8 cellular contexts compared by ENCODE assay signal in the genomic region with DNA sequence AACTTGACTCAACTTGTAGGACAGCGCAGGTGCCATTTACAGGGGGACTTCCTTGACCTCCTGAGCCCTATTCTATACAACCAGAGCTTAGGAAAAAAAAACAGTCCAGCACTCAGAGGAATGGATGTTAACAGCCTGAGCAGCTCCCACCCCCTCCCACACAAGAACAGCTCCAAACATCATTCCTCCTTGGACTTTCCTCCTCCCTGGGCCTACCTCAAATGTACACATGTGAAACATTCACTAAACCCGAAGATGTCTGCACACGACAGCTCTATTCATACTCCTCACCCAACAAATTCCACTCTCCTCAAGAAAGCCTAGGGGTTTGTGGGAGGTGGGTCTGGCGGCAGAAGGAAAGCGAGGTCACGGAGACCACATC. TPM values are rescaled to one million over a fixed set of nuclear protein-coding genes. Genes with fewer than 3 reads are reported as not detected.
DNase-seq lines count a peak whose midpoint lies in the region; ATAC-seq, FAIRE-seq and TF ChIP-seq lines count a peak whose summit lies in the region.

No MANE protein-coding gene starts in this region.

- intact Hi-C loops in tibial artery (cut with DNase I; ENCODE audit: low total_unique reads), result no loop called here

- no peak for ATAC-seq in activated CD8-positive, alpha-beta memory T cell treated with anti-CD3 and anti-CD28 coated beads, Interleukin-2, amount 10 ng/mL, durations not matched to agents 7 days and 5 days
- ATAC-seq in HG03342 (IDR thresholded peaks at IDR 0.05; ENCODE audit: unreplicated experiment) (no peak), HG03442 (IDR thresholded peaks at IDR 0.05; ENCODE audit: unreplicated experiment) (no peak)

- H3K36me3 ChIP-seq in astrocyte (ENCODE audit: insufficient read depth, low read length), result peaks cover 22% of the 10 kb centered on the region
- H3K36me3 ChIP-seq in liver (ENCODE audit: control insufficient read depth in 4 of 4, insufficient read depth in 3 of 4, low read depth in 1 of 4, low read length in 3 of 4), result peaks cover 0 to 12% (median 5%) of the 10 kb centered on the region in 4 donors
- peaks cover 7 to 48% (median 29%) of the 10 kb centered on the region in 3 donors for H3K36me3 ChIP-seq in tibial artery

- H3K9ac ChIP-seq in astrocyte (ENCODE audit: low read length), result peak overlapping the region; percentile 90
- H3K9ac ChIP-seq in liver (ENCODE audit: low read depth in 1 of 2, low read length in 2 of 2), result peak overlapping the region; percentile 3 to 57

- peak overlapping the region; percentile 84 for H3K4me3 ChIP-seq in astrocyte (ENCODE audit: insufficient read depth, low read depth, low read length)
- H3K4me3 ChIP-seq in liver (ENCODE audit: low read depth in 1 of 3, low read length in 3 of 3), result peak overlapping the region; percentile 43 to 77 (median 76)
- peak overlapping the region; percentile 71 to 79 for H3K4me3 ChIP-seq in tibial artery

- H3K27ac ChIP-seq in astrocyte (ENCODE audit: low read depth, low read length), result peak overlapping the region; percentile 80
- H3K27ac ChIP-seq in liver (ENCODE audit: low read depth in 1 of 2, low read length in 2 of 2), result peak overlapping the region; percentile 82 to 84
- peak overlapping the region; percentile 88 to 89 for H3K27ac ChIP-seq in tibial artery

- H2AFZ ChIP-seq in astrocyte (ENCODE audit: low read depth, low read length), result peak overlapping the region; percentile 100

- peaks cover 31% of the 10 kb centered on the region for H3K36me3 Mint-ChIP-seq in activated CD8-positive, alpha-beta memory T cell treated with anti-CD3 and anti-CD28 coated beads, Interleukin-2, amount 10 ng/mL, durations not matched to agents 7 days and 5 days
- peaks cover 8% of the 10 kb centered on the region for H3K36me3 Mint-ChIP-seq in astrocyte (ENCODE audit: low read depth, unreplicated experiment)

- H3K27me3 ChIP-seq in astrocyte (ENCODE audit: insufficient read depth, low read length) (no peaks in the 10 kb centered on the region), liver (ENCODE audit: control insufficient read depth in 4 of 4, insufficient read depth in 4 of 4, low read length in 3 of 4) (no peaks in the 10 kb centered on the region), tibial artery (no peaks in the 10 kb centered on the region)

- no peak for DNase-seq in activated CD8-positive, alpha-beta memory T cell treated with anti-CD3 and anti-CD28 coated beads, Interleukin-2, amount 10 ng/mL, durations not matched to agents 7 days and 5 days
- no peak for DNase-seq in activated CD8-positive, alpha-beta memory T cell treated with anti-CD3 and anti-CD28 coated beads for 24 hours
- DNase-seq in astrocyte (ENCODE audit: low read depth), result no peak
- DNase-seq in tibial artery, result no peak
- DNase-seq in SIG-M5 (lab: John Stamatoyannopoulos, UW), result no peak

- no peak for FAIRE-seq in astrocyte (lab: Jason Lieb, UNC)

- no peak for TF ChIP-seq CTCF in astrocyte (IDR thresholded peaks at IDR 0.05; ENCODE audit: insufficient read depth, low read depth, low read length)
- no peak for TF ChIP-seq CTCF in liver (IDR thresholded peaks at IDR 0.05; ENCODE audit: low read depth, low read length, missing input control)
- TF ChIP-seq CTCF in tibial artery (IDR thresholded peaks at IDR 0.05), result no peak

- WGBS in liver, result 20% methylated on average over 6 of the region's 6 CpGs

- no peaks in the 10 kb centered on the region for H3K9me3 Mint-ChIP-seq in activated CD8-positive, alpha-beta memory T cell treated with anti-CD3 and anti-CD28 coated beads, Interleukin-2, amount 10 ng/mL, durations not matched to agents 7 days and 5 days (ENCODE audit: low read depth)
- no peaks in the 10 kb centered on the region for H3K9me3 Mint-ChIP-seq in astrocyte (ENCODE audit: unreplicated experiment)

- CTCF ChIA-PET in activated CD8-positive, alpha-beta memory T cell treated with anti-CD3 and anti-CD28 coated beads, Interleukin-2, amount 10 ng/mL, durations not matched to agents 7 days and 5 days (lab: Charles Lee), result interaction anchor here (1.1 to 16.7 kb wide), 7 partner anchors 11 to 112 kb away, joined by 3 to 176 read pairs (median 6); no protein-coding TSS in a partner anchor

- H3K4me2 ChIP-seq in astrocyte (ENCODE audit: low read length), result peak overlapping the region; percentile 97

- no peak for TF ChIP-seq RAD21 in liver (IDR thresholded peaks at IDR 0.05)

- H3K4me3 Mint-ChIP-seq in activated CD8-positive, alpha-beta memory T cell treated with anti-CD3 and anti-CD28 coated beads, Interleukin-2, amount 10 ng/mL, durations not matched to agents 7 days and 5 days, result peak overlapping the region; percentile 84
- peak overlapping the region; percentile 89 for H3K4me3 Mint-ChIP-seq in astrocyte (ENCODE audit: unreplicated experiment)

- peaks cover 22% of the 10 kb centered on the region for H4K20me1 ChIP-seq in astrocyte (ENCODE audit: insufficient read depth, low read length)

- H3K79me2 ChIP-seq in astrocyte (ENCODE audit: insufficient read depth, low read length), result peaks cover 47% of the 10 kb centered on the region

- peaks cover 54% of the 10 kb centered on the region for H3K4me1 Mint-ChIP-seq in activated CD8-positive, alpha-beta memory T cell treated with anti-CD3 and anti-CD28 coated beads, Interleukin-2, amount 10 ng/mL, durations not matched to agents 7 days and 5 days
- H3K4me1 Mint-ChIP-seq in astrocyte (ENCODE audit: low read depth, unreplicated experiment), result peaks cover 26% of the 10 kb centered on the region

- H3K9me3 ChIP-seq in astrocyte (ENCODE audit: insufficient read depth, low read depth, low read length) (no peaks in the 10 kb centered on the region), liver (ENCODE audit: control insufficient read depth in 4 of 4, low read length in 3 of 4) (no peaks in the 10 kb centered on the region), tibial artery (no peaks in the 10 kb centered on the region)

- H3K4me1 ChIP-seq in astrocyte (ENCODE audit: insufficient read depth, low read length), result peaks cover 26% of the 10 kb centered on the region
- peaks cover 0 to 27% (median 24%) of the 10 kb centered on the region in 4 donors for H3K4me1 ChIP-seq in liver (ENCODE audit: control insufficient read depth in 4 of 4, insufficient read depth in 4 of 4, low read length in 3 of 4)
- peaks cover 0 to 39% (median 27%) of the 10 kb centered on the region in 4 donors for H3K4me1 ChIP-seq in tibial artery

- no peaks in the 10 kb centered on the region for H3K27me3 Mint-ChIP-seq in activated CD8-positive, alpha-beta memory T cell treated with anti-CD3 and anti-CD28 coated beads, Interleukin-2, amount 10 ng/mL, durations not matched to agents 7 days and 5 days
- H3K27me3 Mint-ChIP-seq in astrocyte (ENCODE audit: low read depth, unreplicated experiment), result no peaks in the 10 kb centered on the region

- peak overlapping the region; percentile 92 for H3K27ac Mint-ChIP-seq in activated CD8-positive, alpha-beta memory T cell treated with anti-CD3 and anti-CD28 coated beads, Interleukin-2, amount 10 ng/mL, durations not matched to agents 7 days and 5 days
- peak overlapping the region; percentile 5 for H3K27ac Mint-ChIP-seq in astrocyte (ENCODE audit: unreplicated experiment)

TF ChIP-seq in liver, 16 proteins besides CTCF, POLR2A, EP300 and RAD21:
- TF ChIP-seq JUND (IDR thresholded peaks at IDR 0.05) (no peak), EGR1 (IDR thresholded peaks at IDR 0.05; ENCODE audit: low read depth in 2 of 2) (no peak), SP1 (IDR thresholded peaks at IDR 0.05) (no peak), TAF1 (conservative IDR thresholded peaks at IDR 0.05) (no peak), YY1 (IDR thresholded peaks at IDR 0.05) (no peak)
- TF ChIP-seq, protein P1, sequence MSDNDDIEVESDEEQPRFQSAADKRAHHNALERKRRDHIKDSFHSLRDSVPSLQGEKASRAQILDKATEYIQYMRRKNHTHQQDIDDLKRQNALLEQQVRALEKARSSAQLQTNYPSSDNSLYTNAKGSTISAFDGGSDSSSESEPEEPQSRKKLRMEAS (IDR thresholded peaks at IDR 0.05), result no peak

RNA-seq across cellular contexts. Expression of gene ATRIP, which starts 0.5 kb away (rescaled TPM):
- total RNA-seq in activated CD8-positive, alpha-beta memory T cell treated with anti-CD3 and anti-CD28 coated beads, Interleukin-2, amount 10 ng/mL, durations not matched to agents 7 days and 5 days, result 10 to 100 TPM; 20.9 to 21.2 TPM
- 6.2 and 6.6 TPM in 2 replicates for total RNA-seq in astrocyte
- total RNA-seq in liver, result 1 to 10 TPM; 3.3 to 4.6 TPM
- polyA plus RNA-seq in liver, result 1 to 10 TPM; 1.7 to 2.5 TPM

RNA-seq across cellular contexts. Expression of gene TMA7, which starts 6.0 kb away (rescaled TPM):
- 100 to 1,000 TPM; 219 to 298 TPM for total RNA-seq in activated CD8-positive, alpha-beta memory T cell treated with anti-CD3 and anti-CD28 coated beads, Interleukin-2, amount 10 ng/mL, durations not matched to agents 7 days and 5 days
- total RNA-seq in astrocyte (252 and 272 TPM in 2 replicates), liver (10 to 100 TPM; 75.2 to 92.0 TPM)
- polyA plus RNA-seq in liver, result 100 to 1,000 TPM; 134 to 241 TPM

RNA-seq across cellular contexts. Expression of gene CCDC51, which starts 6.1 kb away (rescaled TPM):
- total RNA-seq in activated CD8-positive, alpha-beta memory T cell treated with anti-CD3 and anti-CD28 coated beads, Interleukin-2, amount 10 ng/mL, durations not matched to agents 7 days and 5 days, result 10 to 100 TPM; 18.4 to 21.9 TPM
- total RNA-seq in astrocyte, result 16.4 and 16.5 TPM in 2 replicates
- total RNA-seq in liver, result 10 to 100 TPM in 1 of 2 donors, 1 to 10 TPM in 1; 7.9 to 12.7 TPM
- 10 to 100 TPM in 1 of 2 donors, 1 to 10 TPM in 1; 9.2 to 13.7 TPM for polyA plus RNA-seq in liver

RNA-seq across cellular contexts. Expression of gene PLXNB1, which starts 16.1 kb away (rescaled TPM):
- 1 to 10 TPM; 1.8 to 4.0 TPM for total RNA-seq in activated CD8-positive, alpha-beta memory T cell treated with anti-CD3 and anti-CD28 coated beads, Interleukin-2, amount 10 ng/mL, durations not matched to agents 7 days and 5 days
- total RNA-seq in astrocyte (42.0 and 59.2 TPM in 2 replicates), liver (100 to 1,000 TPM in 1 of 2 donors, 10 to 100 TPM in 1; 90.0 to 204 TPM)
- 10 to 100 TPM; 38.1 to 55.7 TPM for polyA plus RNA-seq in liver

RNA-seq across cellular contexts. Expression of gene SHISA5, which starts 57.9 kb away (rescaled TPM):
- 100 to 1,000 TPM; 198 to 313 TPM for total RNA-seq in activated CD8-positive, alpha-beta memory T cell treated with anti-CD3 and anti-CD28 coated beads, Interleukin-2, amount 10 ng/mL, durations not matched to agents 7 days and 5 days
- 333 and 346 TPM in 2 replicates for total RNA-seq in astrocyte
- 10 to 100 TPM; 40.7 to 50.3 TPM for total RNA-seq in liver
- 100 to 1,000 TPM; 101 to 104 TPM for polyA plus RNA-seq in liver
